In the genomic region with DNA sequence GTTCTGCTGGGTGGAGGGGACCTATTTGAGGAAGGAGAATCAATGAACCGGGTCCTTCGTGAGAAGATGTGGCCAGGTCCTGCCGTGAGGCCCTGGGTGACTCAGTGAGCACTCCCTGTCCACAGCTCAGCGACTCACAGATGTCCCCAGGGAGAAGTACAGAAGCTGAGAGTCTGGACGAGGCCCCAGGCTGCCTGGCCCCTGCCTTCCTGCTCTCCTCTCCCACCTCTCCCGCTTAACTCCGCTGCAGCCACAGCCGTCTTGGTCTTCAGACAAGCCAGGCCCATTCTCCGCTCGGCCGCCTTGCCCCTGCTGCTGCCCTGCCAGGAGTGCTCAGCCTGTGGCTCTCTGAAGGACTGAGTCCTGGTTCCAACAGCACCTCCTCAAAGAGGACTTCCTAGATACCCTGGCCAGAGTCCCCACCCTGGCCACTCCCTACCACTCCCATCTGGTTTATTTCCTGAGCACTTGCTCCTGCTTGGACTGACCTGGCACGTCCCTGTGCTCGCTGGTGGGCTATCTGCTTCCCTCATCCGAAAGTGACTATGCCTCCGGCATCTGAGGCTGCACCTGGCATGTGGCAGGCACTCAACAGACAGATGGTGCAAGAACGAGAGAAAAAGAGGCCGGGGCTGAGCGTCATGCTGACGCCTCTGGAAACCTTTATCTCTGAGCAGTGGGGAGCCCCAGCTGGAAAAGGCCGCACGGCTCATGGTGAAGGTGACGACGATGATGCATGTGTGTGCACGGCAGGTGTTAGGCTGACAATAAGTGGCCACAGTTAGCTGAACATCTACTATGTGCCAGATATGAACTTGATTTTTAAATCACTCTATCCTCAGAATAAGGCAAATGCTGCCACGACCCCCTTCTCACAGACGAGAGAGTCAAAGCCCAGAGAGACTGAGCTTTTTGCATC, we compare ENCODE assay signal across 10 cellular contexts. TPM values are rescaled to one million over a fixed set of nuclear protein-coding genes. Genes with fewer than 3 reads are reported as not detected.
DNase-seq lines count a peak whose midpoint lies in the region; ATAC-seq and TF ChIP-seq lines count a peak whose summit lies in the region.
"Had no signal": no experiment of that assay in that cellular context is flagged by ENCODE, and none has a peak within 500 bp of the region (broad histone marks: within the 10 kb centered on the region; RNA-seq: fewer than 3 reads in every experiment).

No MANE protein-coding gene starts in this region.

- CTCF ChIA-PET in WTC11 (lab: Charles Lee), result interaction anchor here (0.9 to 2.2 kb wide), 2 partner anchors 11 kb away, joined by 3 to 14 read pairs; no protein-coding TSS in a partner anchor
- CTCF ChIA-PET in A673 (lab: Charles Lee), result no interaction called here

- 0 out of 2 replicates have a peak overlapping the region, but pooled peaks have one; percentile 75 for H3K27ac Mint-ChIP-seq in WTC11
- H3K27ac Mint-ChIP-seq: activated naive CD8-positive, alpha-beta T cell; CD4-positive, alpha-beta T cell had no signal

- no peaks in the 10 kb centered on the region; the same call in 1 of the 2 replicates for H3K4me1 Mint-ChIP-seq in WTC11

- H3K4me1 ChIP-seq in A673 (ENCODE audit: insufficient read depth, low read length, poor library complexity, severe bottlenecking), result peaks cover 8% of the 10 kb centered on the region

- no peaks in the 10 kb centered on the region for H3K36me3 ChIP-seq in A673 (ENCODE audit: insufficient read depth, low read length, poor library complexity, severe bottlenecking)

- BruUV-seq in A673 (replicated peaks; lab: Mats Ljungman, UMichigan), result no TSS peak

- DNase-seq in ACHN, result peak; percentile 25
- no peak for DNase-seq in WTC11 (ENCODE audit: low spot score)
- no peak for DNase-seq in A673 (ENCODE audit: low spot score)
- no peak for DNase-seq in UCSD-AML1 (lab: John Stamatoyannopoulos, UW; ENCODE audit: unreplicated experiment)
- DNase-seq in Ammon's horn (ENCODE audit: low spot score), result no peak
- DNase-seq in midbrain (lab: John Stamatoyannopoulos, UW), result no peak
- DNase-seq: CD4-positive, alpha-beta T cell had no signal

- no peak overlapping the region for H3K4me3 ChIP-seq in A673 (ENCODE audit: low read depth, low read length, poor library complexity, severe bottlenecking)

- H3K9me3 ChIP-seq in A673 (ENCODE audit: low read depth, low read length, poor library complexity, severe bottlenecking), result no peaks in the 10 kb centered on the region

- H3K27me3 ChIP-seq in A673 (replicated peaks; ENCODE audit: insufficient read depth, low read depth, low read length, poor library complexity), result no peaks in the 10 kb centered on the region

- no peaks in the 10 kb centered on the region for H3K36me3 Mint-ChIP-seq in WTC11
- H3K36me3 Mint-ChIP-seq: activated naive CD8-positive, alpha-beta T cell had no signal

- H3K4me3 Mint-ChIP-seq in WTC11, result no peak overlapping the region
- H3K4me3 Mint-ChIP-seq: activated naive CD8-positive, alpha-beta T cell; CD4-positive, alpha-beta T cell had no signal

- POLR2A ChIA-PET in WTC11 (lab: Charles Lee) (no interaction called here), A673 (lab: Charles Lee; ENCODE audit: low non-redundant PET) (no interaction called here)

- in situ Hi-C loops in ACHN (cut with HindIII; ENCODE audit: low pct_ligation_motif_present, low pct_unique_long_range_greater_than_20kb, low sequenced_read_pairs), result no loop called here

- H3K9me3 Mint-ChIP-seq in WTC11, result no peaks in the 10 kb centered on the region
- H3K9me3 Mint-ChIP-seq: CD4-positive, alpha-beta T cell had no signal

- intact Hi-C loops in A673 (cut with micrococcal nuclease; ENCODE audit: unreplicated experiment), result no loop called here

- TF ChIP-seq CTCF in WTC11 (IDR thresholded peaks at IDR 0.05) (no peak), A673 (conservative IDR thresholded peaks at IDR 0.05; ENCODE audit: low read depth, low read length) (no peak)

- ATAC-seq in GM18861 (IDR thresholded peaks at IDR 0.05; ENCODE audit: unreplicated experiment) (peak; percentile 43), HG03108 (IDR thresholded peaks at IDR 0.05; ENCODE audit: unreplicated experiment) (peak; percentile 30), WTC11 (no peak)

- H3K27ac ChIP-seq in A673 (ENCODE audit: low read depth, low read length, poor library complexity, severe bottlenecking), result no peak overlapping the region

- H3K27me3 Mint-ChIP-seq in WTC11 (ENCODE audit: low read depth), result no peaks in the 10 kb centered on the region; the same call in 1 of the 2 replicates
- H3K27me3 Mint-ChIP-seq: activated naive CD8-positive, alpha-beta T cell; CD4-positive, alpha-beta T cell had no signal

TF ChIP-seq in WTC11, 78 proteins besides CTCF, POLR2A, EP300 and RAD21 (continues in another document):
- TF ChIP-seq ZNF219 (CRISPR knock-in tag; IDR thresholded peaks at IDR 0.05; ENCODE audit: borderline replicate concordance) (no peak), GTF2I (CRISPR knock-in tag; conservative IDR thresholded peaks at IDR 0.05) (no peak), RELA (CRISPR knock-in tag; IDR thresholded peaks at IDR 0.05; ENCODE audit: borderline replicate concordance) (no peak), ZNF416 (CRISPR knock-in tag; IDR thresholded peaks at IDR 0.05) (no peak), FOXP1 (CRISPR knock-in tag; IDR thresholded peaks at IDR 0.05; ENCODE audit: borderline replicate concordance) (no peak), ZNF396 (CRISPR knock-in tag; IDR thresholded peaks at IDR 0.05; ENCODE audit: borderline replicate concordance) (no peak), TCF7 (CRISPR knock-in tag; IDR thresholded peaks at IDR 0.05; ENCODE audit: low read depth) (no peak), ESRRA (CRISPR knock-in tag; IDR thresholded peaks at IDR 0.05; ENCODE audit: borderline replicate concordance) (no peak), IRF2 (CRISPR knock-in tag; IDR thresholded peaks at IDR 0.05; ENCODE audit: borderline replicate concordance, low read depth) (no peak), KAT7 (CRISPR knock-in tag; IDR thresholded peaks at IDR 0.05; ENCODE audit: borderline replicate concordance) (no peak)
- TF ChIP-seq, protein P1, sequence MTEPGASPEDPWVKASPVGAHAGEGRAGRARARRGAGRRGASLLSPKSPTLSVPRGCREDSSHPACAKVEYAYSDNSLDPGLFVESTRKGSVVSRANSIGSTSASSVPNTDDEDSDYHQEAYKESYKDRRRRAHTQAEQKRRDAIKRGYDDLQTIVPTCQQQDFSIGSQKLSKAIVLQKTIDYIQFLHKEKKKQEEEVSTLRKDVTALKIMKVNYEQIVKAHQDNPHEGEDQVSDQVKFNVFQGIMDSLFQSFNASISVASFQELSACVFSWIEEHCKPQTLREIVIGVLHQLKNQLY (CRISPR knock-in tag; IDR thresholded peaks at IDR 0.05), result no peak
- TF ChIP-seq, protein P2, sequence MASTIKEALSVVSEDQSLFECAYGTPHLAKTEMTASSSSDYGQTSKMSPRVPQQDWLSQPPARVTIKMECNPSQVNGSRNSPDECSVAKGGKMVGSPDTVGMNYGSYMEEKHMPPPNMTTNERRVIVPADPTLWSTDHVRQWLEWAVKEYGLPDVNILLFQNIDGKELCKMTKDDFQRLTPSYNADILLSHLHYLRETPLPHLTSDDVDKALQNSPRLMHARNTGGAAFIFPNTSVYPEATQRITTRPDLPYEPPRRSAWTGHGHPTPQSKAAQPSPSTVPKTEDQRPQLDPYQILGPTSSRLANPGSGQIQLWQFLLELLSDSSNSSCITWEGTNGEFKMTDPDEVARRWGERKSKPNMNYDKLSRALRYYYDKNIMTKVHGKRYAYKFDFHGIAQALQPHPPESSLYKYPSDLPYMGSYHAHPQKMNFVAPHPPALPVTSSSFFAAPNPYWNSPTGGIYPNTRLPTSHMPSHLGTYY (CRISPR knock-in tag; IDR thresholded peaks at IDR 0.05), result no peak
- TF ChIP-seq, protein P3, sequence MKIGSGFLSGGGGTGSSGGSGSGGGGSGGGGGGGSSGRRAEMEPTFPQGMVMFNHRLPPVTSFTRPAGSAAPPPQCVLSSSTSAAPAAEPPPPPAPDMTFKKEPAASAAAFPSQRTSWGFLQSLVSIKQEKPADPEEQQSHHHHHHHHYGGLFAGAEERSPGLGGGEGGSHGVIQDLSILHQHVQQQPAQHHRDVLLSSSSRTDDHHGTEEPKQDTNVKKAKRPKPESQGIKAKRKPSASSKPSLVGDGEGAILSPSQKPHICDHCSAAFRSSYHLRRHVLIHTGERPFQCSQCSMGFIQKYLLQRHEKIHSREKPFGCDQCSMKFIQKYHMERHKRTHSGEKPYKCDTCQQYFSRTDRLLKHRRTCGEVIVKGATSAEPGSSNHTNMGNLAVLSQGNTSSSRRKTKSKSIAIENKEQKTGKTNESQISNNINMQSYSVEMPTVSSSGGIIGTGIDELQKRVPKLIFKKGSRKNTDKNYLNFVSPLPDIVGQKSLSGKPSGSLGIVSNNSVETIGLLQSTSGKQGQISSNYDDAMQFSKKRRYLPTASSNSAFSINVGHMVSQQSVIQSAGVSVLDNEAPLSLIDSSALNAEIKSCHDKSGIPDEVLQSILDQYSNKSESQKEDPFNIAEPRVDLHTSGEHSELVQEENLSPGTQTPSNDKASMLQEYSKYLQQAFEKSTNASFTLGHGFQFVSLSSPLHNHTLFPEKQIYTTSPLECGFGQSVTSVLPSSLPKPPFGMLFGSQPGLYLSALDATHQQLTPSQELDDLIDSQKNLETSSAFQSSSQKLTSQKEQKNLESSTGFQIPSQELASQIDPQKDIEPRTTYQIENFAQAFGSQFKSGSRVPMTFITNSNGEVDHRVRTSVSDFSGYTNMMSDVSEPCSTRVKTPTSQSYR (CRISPR knock-in tag; IDR thresholded peaks at IDR 0.05), result no peak
- TF ChIP-seq, protein P4, sequence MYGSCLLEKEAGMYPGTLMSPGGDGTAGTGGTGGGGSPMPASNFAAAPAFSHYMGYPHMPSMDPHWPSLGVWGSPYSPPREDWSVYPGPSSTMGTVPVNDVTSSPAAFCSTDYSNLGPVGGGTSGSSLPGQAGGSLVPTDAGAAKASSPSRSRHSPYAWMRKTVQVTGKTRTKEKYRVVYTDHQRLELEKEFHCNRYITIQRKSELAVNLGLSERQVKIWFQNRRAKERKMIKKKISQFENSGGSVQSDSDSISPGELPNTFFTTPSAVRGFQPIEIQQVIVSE (CRISPR knock-in tag; IDR thresholded peaks at IDR 0.05; ENCODE audit: borderline replicate concordance), result no peak
- TF ChIP-seq, protein P5, sequence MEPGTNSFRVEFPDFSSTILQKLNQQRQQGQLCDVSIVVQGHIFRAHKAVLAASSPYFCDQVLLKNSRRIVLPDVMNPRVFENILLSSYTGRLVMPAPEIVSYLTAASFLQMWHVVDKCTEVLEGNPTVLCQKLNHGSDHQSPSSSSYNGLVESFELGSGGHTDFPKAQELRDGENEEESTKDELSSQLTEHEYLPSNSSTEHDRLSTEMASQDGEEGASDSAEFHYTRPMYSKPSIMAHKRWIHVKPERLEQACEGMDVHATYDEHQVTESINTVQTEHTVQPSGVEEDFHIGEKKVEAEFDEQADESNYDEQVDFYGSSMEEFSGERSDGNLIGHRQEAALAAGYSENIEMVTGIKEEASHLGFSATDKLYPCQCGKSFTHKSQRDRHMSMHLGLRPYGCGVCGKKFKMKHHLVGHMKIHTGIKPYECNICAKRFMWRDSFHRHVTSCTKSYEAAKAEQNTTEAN (CRISPR knock-in tag; IDR thresholded peaks at IDR 0.05), result no peak

RNA-seq across cellular contexts. Expression of a gene that starts 9.2 kb away (rescaled TPM):
- total RNA-seq in WTC11 (2021) (0.18 TPM in 2 of 3 replicates, not detected in the other), A673 (2021) (not detected in 2 replicates)
- total RNA-seq: CD4-positive, alpha-beta T cell had no signal
